In genomic region chr1:97144527-97144926, GRCh38 we compare ENCODE assay signal across 10 cellular contexts.
A peak's percentile ranks its signal among the peaks of the same experiment; 100 is the strongest.
DNase-seq lines count a peak whose midpoint lies in the region; ATAC-seq and TF ChIP-seq lines count a peak whose summit lies in the region.
"Had no signal": no experiment of that assay in that cellular context is flagged by ENCODE, and none has a peak within 500 bp of the region (broad histone marks: within the 10 kb centered on the region; RNA-seq: fewer than 3 reads in every experiment).

No MANE protein-coding gene starts in this region.

- no peak for TF ChIP-seq CTCF in brain (conservative IDR thresholded peaks at IDR 0.05)
- no peak for TF ChIP-seq CTCF in ovary (IDR thresholded peaks at IDR 0.05)
- TF ChIP-seq CTCF in right lobe of liver (IDR thresholded peaks at IDR 0.05), result no peak

- H3K27me3 Mint-ChIP-seq in brain, result peaks cover 3% of the 10 kb centered on the region
- no peaks in the 10 kb centered on the region for H3K27me3 Mint-ChIP-seq in natural killer cell treated with Interleukin-12 subunit alpha and Interleukin-12 subunit beta and Interleukin-15 and Interleukin-18, amount 100 ng/mL, for 72 hours

- peak overlapping the region in 4 of 5 experiments; percentile 5 to 54 (median 16) for H3K4me3 Mint-ChIP-seq in brain
- no peak overlapping the region for H3K4me3 Mint-ChIP-seq in natural killer cell treated with Interleukin-12 subunit alpha and Interleukin-12 subunit beta and Interleukin-15 and Interleukin-18, amount 100 ng/mL, for 72 hours
- H3K4me3 Mint-ChIP-seq: activated T-helper 1 cell treated with anti-CD3 and anti-CD28 coated beads, Interleukin-12 subunit alpha, Interleukin-12 subunit beta, Interleukin-2, Interleukin-4 antibody, amounts not matched to agents 30 ng/mL and 10 ng/mL and 1 ng/mL, durations not matched to agents 14 hours and 24 hours and 36 hours had no signal

- peaks cover 0 to 9% (median 0%) of the 10 kb centered on the region in 5 experiments for H3K9me3 Mint-ChIP-seq in brain
- H3K9me3 Mint-ChIP-seq in natural killer cell treated with Interleukin-12 subunit alpha and Interleukin-12 subunit beta and Interleukin-15 and Interleukin-18, amount 100 ng/mL, for 72 hours, result peaks cover 2% of the 10 kb centered on the region
- H3K9me3 Mint-ChIP-seq: activated T-helper 1 cell treated with anti-CD3 and anti-CD28 coated beads, Interleukin-12 subunit alpha, Interleukin-12 subunit beta, Interleukin-2, Interleukin-4 antibody, amounts not matched to agents 30 ng/mL and 10 ng/mL and 1 ng/mL, durations not matched to agents 14 hours and 24 hours and 36 hours had no signal

- intact Hi-C loops in ovary (cut with DNase I), result no loop called here
- intact Hi-C loops in right lobe of liver (cut with DNase I), result no loop called here

- TF ChIP-seq EP300 in ovary (IDR thresholded peaks at IDR 0.05), result no peak

- H3K36me3 Mint-ChIP-seq in brain, result no peaks in the 10 kb centered on the region
- no peaks in the 10 kb centered on the region for H3K36me3 Mint-ChIP-seq in natural killer cell treated with Interleukin-12 subunit alpha and Interleukin-12 subunit beta and Interleukin-15 and Interleukin-18, amount 100 ng/mL, for 72 hours

- peak overlapping the region; percentile 65 to 92 (median 79) for H3K27ac Mint-ChIP-seq in brain
- H3K27ac Mint-ChIP-seq in natural killer cell treated with Interleukin-12 subunit alpha and Interleukin-12 subunit beta and Interleukin-15 and Interleukin-18, amount 100 ng/mL, for 72 hours, result no peak overlapping the region
- H3K27ac Mint-ChIP-seq: activated T-helper 1 cell treated with anti-CD3 and anti-CD28 coated beads, Interleukin-12 subunit alpha, Interleukin-12 subunit beta, Interleukin-2, Interleukin-4 antibody, amounts not matched to agents 30 ng/mL and 10 ng/mL and 1 ng/mL, durations not matched to agents 14 hours and 24 hours and 36 hours had no signal

- H3K4me1 Mint-ChIP-seq in brain, result peaks cover 49% of the 10 kb centered on the region
- no peaks in the 10 kb centered on the region for H3K4me1 Mint-ChIP-seq in natural killer cell treated with Interleukin-12 subunit alpha and Interleukin-12 subunit beta and Interleukin-15 and Interleukin-18, amount 100 ng/mL, for 72 hours (ENCODE audit: low read depth in 2 of 2)

- TF ChIP-seq POLR2A in ovary (IDR thresholded peaks at IDR 0.05) (no peak), right lobe of liver (IDR thresholded peaks at IDR 0.05) (no peak)

- no peak overlapping the region for H3K27ac ChIP-seq in ovary
- H3K27ac ChIP-seq in right lobe of liver, result no peak overlapping the region

- DNase-seq in A172 (ENCODE audit: low spot score) (peak; percentile 76), HS-5 (ENCODE audit: low read depth) (peak; percentile 49), foreskin melanocyte (peak; percentile 43), ovary (no peak), right lobe of liver (no peak)
- DNase-seq in natural killer cell treated with Interleukin-12 subunit alpha and Interleukin-12 subunit beta and Interleukin-15 and Interleukin-18, amount 100 ng/mL, for 72 hours (ENCODE audit: low spot score), result no peak
- DNase-seq: SHP77 had no signal

- no peak overlapping the region for H3K4me3 ChIP-seq in ovary
- no peak overlapping the region for H3K4me3 ChIP-seq in right lobe of liver

- ATAC-seq in right lobe of liver, result no peak
- no peak for ATAC-seq in natural killer cell treated with Interleukin-12 subunit alpha and Interleukin-12 subunit beta and Interleukin-15 and Interleukin-18, amount 100 ng/mL, for 72 hours
- no peak for ATAC-seq in GM18517 (IDR thresholded peaks at IDR 0.05; ENCODE audit: unreplicated experiment)

- H3K4me1 ChIP-seq in ovary (ENCODE audit: insufficient read depth) (no peaks in the 10 kb centered on the region), right lobe of liver (no peaks in the 10 kb centered on the region)

- no peaks in the 10 kb centered on the region for H3K9me3 ChIP-seq in ovary
- H3K9me3 ChIP-seq in right lobe of liver, result no peaks in the 10 kb centered on the region

- H3K27me3 ChIP-seq in ovary (no peaks in the 10 kb centered on the region), right lobe of liver (no peaks in the 10 kb centered on the region)

- H3K36me3 ChIP-seq in ovary (no peaks in the 10 kb centered on the region), right lobe of liver (no peaks in the 10 kb centered on the region)

Comparison
In these comparisons a context has a peak if more than half of its experiments do, and no peak if none do; other contexts are left out.
1. DNase-seq: peak in A172 (single experiment), HS-5 (single experiment) and foreskin melanocyte (single experiment); none in ovary (0 of 5), right lobe of liver (0 of 3) and natural killer cell treated with Interleukin-12 subunit alpha and Interleukin-12 subunit beta and Interleukin-15 and Interleukin-18, amount 100 ng/mL, for 72 hours (single experiment).
2. H3K27ac Mint-ChIP-seq: peak in brain (5 of 5); none in natural killer cell treated with Interleukin-12 subunit alpha and Interleukin-12 subunit beta and Interleukin-15 and Interleukin-18, amount 100 ng/mL, for 72 hours (0 of 2).